In genomic region chr14:52313493-52313881, GRCh38 we compare ENCODE assay signal across 8 cellular contexts. TPM values are rescaled to one million over a fixed set of nuclear protein-coding genes. Genes with fewer than 3 reads are reported as not detected.
DNase-seq lines count a peak whose midpoint lies in the region; ATAC-seq, FAIRE-seq and TF ChIP-seq lines count a peak whose summit lies in the region.

No MANE protein-coding gene starts in this region.

- no peak overlapping the region for H3K27ac ChIP-seq in iPS-20b (ENCODE audit: low read length)

- no peaks in the 10 kb centered on the region for H3K36me3 ChIP-seq in iPS-20b (ENCODE audit: insufficient read depth, low read depth, low read length)

- no peak for TF ChIP-seq CTCF in D721Med (IDR thresholded peaks at IDR 0.05; ENCODE audit: insufficient read depth, missing control alignments)

- no peaks in the 10 kb centered on the region for H3K27me3 Mint-ChIP-seq in T-helper 2 cell treated with Interferon-gamma antibody and Interleukin-4, amounts not matched to agents 5 μg/mL and 100 μg/mL, for 36 hours (ENCODE audit: low read depth)
- H3K27me3 Mint-ChIP-seq in activated T-helper 17 cell treated with anti-CD3 and anti-CD28 coated beads, Interleukin-2, amount 50 U/mL, for 72 hours: no peaks in the 10 kb centered on the region
- H3K27me3 Mint-ChIP-seq in stimulated activated naive CD8-positive, alpha-beta T cell treated with anti-CD3 and anti-CD28 coated beads, Interleukin-15, amount 100 ng/mL, for 72 hours: peaks cover 32% of the 10 kb centered on the region

- no peaks in the 10 kb centered on the region for H3K9me3 ChIP-seq in iPS-20b (ENCODE audit: insufficient read depth, low read depth, low read length)

- H3K4me3 ChIP-seq in iPS-20b (ENCODE audit: low read length): peak overlapping the region; percentile 76

- DNase-seq in T-helper 2 cell treated with Interferon-gamma antibody and Interleukin-4, amounts not matched to agents 5 μg/mL and 100 μg/mL, for 36 hours (ENCODE audit: low spot score): no peak
- DNase-seq in T-helper 2 cell: no peak
- no peak for DNase-seq in stimulated activated naive CD8-positive, alpha-beta T cell treated with anti-CD3 and anti-CD28 coated beads, Interleukin-15, amount 100 ng/mL, for 72 hours
- no peak for DNase-seq in D721Med (ENCODE audit: insufficient read length, low spot score)
- DNase-seq in cerebellar nuclear complex (lab: John Stamatoyannopoulos, UW): no peak
- DNase-seq in C1 segment of cervical spinal cord (lab: John Stamatoyannopoulos, UW): no peak

- FAIRE-seq in D721Med (lab: Jason Lieb, UNC): no peak

- no peak for ATAC-seq in activated T-helper 17 cell treated with anti-CD3 and anti-CD28 coated beads, Interleukin-2, amount 50 U/mL, for 72 hours (replicated peaks)
- no peak for ATAC-seq in stimulated activated naive CD8-positive, alpha-beta T cell treated with anti-CD3 and anti-CD28 coated beads, Interleukin-15, amount 100 ng/mL, for 72 hours

- peak overlapping the region; percentile 94 for H3K27ac Mint-ChIP-seq in T-helper 2 cell treated with Interferon-gamma antibody and Interleukin-4, amounts not matched to agents 5 μg/mL and 100 μg/mL, for 36 hours
- peak overlapping the region; percentile 89 for H3K27ac Mint-ChIP-seq in activated T-helper 17 cell treated with anti-CD3 and anti-CD28 coated beads, Interleukin-2, amount 50 U/mL, for 72 hours
- H3K27ac Mint-ChIP-seq in stimulated activated naive CD8-positive, alpha-beta T cell treated with anti-CD3 and anti-CD28 coated beads, Interleukin-15, amount 100 ng/mL, for 72 hours: peak overlapping the region; percentile 79 to 84

- H3K4me1 ChIP-seq in iPS-20b (ENCODE audit: insufficient read depth, low read length): peaks cover 3% of the 10 kb centered on the region; the same call in 1 of the 2 replicates

- peaks cover 74% of the 10 kb centered on the region for H3K27me3 ChIP-seq in iPS-20b (ENCODE audit: insufficient read depth, low read length)

- H3K4me3 Mint-ChIP-seq in T-helper 2 cell treated with Interferon-gamma antibody and Interleukin-4, amounts not matched to agents 5 μg/mL and 100 μg/mL, for 36 hours: peak overlapping the region; percentile 98
- peak overlapping the region; percentile 99 for H3K4me3 Mint-ChIP-seq in activated T-helper 17 cell treated with anti-CD3 and anti-CD28 coated beads, Interleukin-2, amount 50 U/mL, for 72 hours
- peak overlapping the region; percentile 98 to 100 for H3K4me3 Mint-ChIP-seq in stimulated activated naive CD8-positive, alpha-beta T cell treated with anti-CD3 and anti-CD28 coated beads, Interleukin-15, amount 100 ng/mL, for 72 hours

- no peaks in the 10 kb centered on the region for H3K9me3 Mint-ChIP-seq in T-helper 2 cell treated with Interferon-gamma antibody and Interleukin-4, amounts not matched to agents 5 μg/mL and 100 μg/mL, for 36 hours
- no peaks in the 10 kb centered on the region for H3K9me3 Mint-ChIP-seq in activated T-helper 17 cell treated with anti-CD3 and anti-CD28 coated beads, Interleukin-2, amount 50 U/mL, for 72 hours
- peaks cover 0 to 3% of the 10 kb centered on the region in 2 donors for H3K9me3 Mint-ChIP-seq in stimulated activated naive CD8-positive, alpha-beta T cell treated with anti-CD3 and anti-CD28 coated beads, Interleukin-15, amount 100 ng/mL, for 72 hours

- peaks cover 83% of the 10 kb centered on the region for H3K36me3 Mint-ChIP-seq in T-helper 2 cell treated with Interferon-gamma antibody and Interleukin-4, amounts not matched to agents 5 μg/mL and 100 μg/mL, for 36 hours (ENCODE audit: low read depth)
- peaks cover 22% of the 10 kb centered on the region for H3K36me3 Mint-ChIP-seq in activated T-helper 17 cell treated with anti-CD3 and anti-CD28 coated beads, Interleukin-2, amount 50 U/mL, for 72 hours (ENCODE audit: low read depth)

- peaks cover 47% of the 10 kb centered on the region for H3K4me1 Mint-ChIP-seq in T-helper 2 cell treated with Interferon-gamma antibody and Interleukin-4, amounts not matched to agents 5 μg/mL and 100 μg/mL, for 36 hours (ENCODE audit: low read depth)
- peaks cover 45% of the 10 kb centered on the region for H3K4me1 Mint-ChIP-seq in activated T-helper 17 cell treated with anti-CD3 and anti-CD28 coated beads, Interleukin-2, amount 50 U/mL, for 72 hours
- peaks cover 75% of the 10 kb centered on the region for H3K4me1 Mint-ChIP-seq in stimulated activated naive CD8-positive, alpha-beta T cell treated with anti-CD3 and anti-CD28 coated beads, Interleukin-15, amount 100 ng/mL, for 72 hours

- H3K9ac ChIP-seq in iPS-20b (ENCODE audit: low read depth, low read length): no peak overlapping the region

RNA-seq across cellular contexts. Expression of gene PTGER2, which starts 0.6 kb away (rescaled TPM):
- total RNA-seq in activated T-helper 17 cell treated with anti-CD3 and anti-CD28 coated beads, Interleukin-2, amount 50 U/mL, for 72 hours: 10 to 100 TPM in 1 of 2 donors, 1 to 10 TPM in 1; 8.3 to 10.3 TPM

RNA-seq across cellular contexts. Expression of gene PTGDR, which starts 46.0 kb away (rescaled TPM):
- not detected for total RNA-seq in activated T-helper 17 cell treated with anti-CD3 and anti-CD28 coated beads, Interleukin-2, amount 50 U/mL, for 72 hours
